In the genomic region with DNA sequence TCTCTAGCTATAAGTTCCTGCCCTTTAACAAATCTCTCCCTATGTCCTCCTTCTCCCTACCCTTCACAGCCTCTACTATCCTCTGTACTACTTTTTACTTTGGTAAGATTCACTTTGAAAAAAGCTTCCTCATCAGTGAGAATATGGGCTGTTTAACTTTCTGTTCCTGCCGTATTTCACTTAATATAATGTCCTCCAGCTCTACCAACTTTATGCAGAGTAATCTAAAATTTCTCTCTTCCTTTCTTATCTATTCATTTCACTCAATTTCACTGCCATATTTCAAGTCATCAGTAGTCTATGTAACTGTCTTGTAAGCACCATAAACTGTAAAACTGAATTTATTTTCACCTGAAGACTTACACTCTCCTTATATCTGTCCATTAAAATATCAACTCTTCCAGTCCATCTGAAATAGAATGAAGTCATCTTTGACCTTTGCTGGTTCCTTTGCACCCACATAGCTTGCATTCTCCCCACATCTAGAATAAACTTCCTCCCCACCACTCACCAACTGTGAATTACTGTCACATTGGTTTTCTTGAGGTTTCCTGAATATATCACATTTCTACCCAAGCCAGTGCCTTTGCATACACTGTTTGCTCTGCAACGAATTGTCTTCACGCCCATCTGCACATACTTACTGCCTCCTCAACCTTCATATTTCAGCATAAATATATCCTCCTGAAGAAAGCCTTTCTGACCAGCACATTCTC, we compare ENCODE assay signal across 10 cellular contexts. TPM values are rescaled to one million over a fixed set of nuclear protein-coding genes. Genes with fewer than 3 reads are reported as not detected.
DNase-seq lines count a peak whose midpoint lies in the region; ATAC-seq and TF ChIP-seq lines count a peak whose summit lies in the region.
"Had no signal": no experiment of that assay in that cellular context is flagged by ENCODE, and none has a peak within 500 bp of the region (broad histone marks: within the 10 kb centered on the region; RNA-seq: fewer than 3 reads in every experiment).

No MANE protein-coding gene starts in this region.

- H3K4me3 Mint-ChIP-seq in naive thymus-derived CD4-positive, alpha-beta T cell, result peak overlapping the region in 3 of 10 donors; percentile 1 to 70 (median 34)

- H3K79me2 ChIP-seq in Loucy (ENCODE audit: insufficient read depth, low read length), result no peaks in the 10 kb centered on the region

- H3K27me3 Mint-ChIP-seq in naive thymus-derived CD4-positive, alpha-beta T cell, result no peaks in the 10 kb centered on the region

- peaks cover 0 to 2% (median 0%) of the 10 kb centered on the region in 11 donors for H3K9me3 Mint-ChIP-seq in naive thymus-derived CD4-positive, alpha-beta T cell

- H3K9me2 ChIP-seq in Loucy (replicated peaks; ENCODE audit: low read depth, low read length), result no peaks in the 10 kb centered on the region

- H3K27ac Mint-ChIP-seq in naive thymus-derived CD4-positive, alpha-beta T cell, result peak overlapping the region in 7 of 9 donors; percentile 7 to 76 (median 34)

- peaks cover 13% of the 10 kb centered on the region for H3F3A ChIP-seq in Loucy (ENCODE audit: low read depth)

- no peak for DNase-seq in naive thymus-derived CD4-positive, alpha-beta T cell
- DNase-seq in SK-N-DZ (ENCODE audit: low spot score) (no peak), NCI-H2029 treated with DMSO at 0.1 percent for 48 hours (lab: John Stamatoyannopoulos, UW) (no peak), BE2C (no peak)
- DNase-seq in stimulated activated CD4-positive, alpha-beta T cell treated with anti-CD3 and anti-CD28 coated beads, Interleukin-4, amount 100 ng/mL, for 24 hours, result no peak
- DNase-seq: NCI-H524 treated with DMSO at 0.1 percent for 48 hours, posterior cingulate gyrus had no signal

- ATAC-seq in GM18870 (IDR thresholded peaks at IDR 0.05; ENCODE audit: unreplicated experiment) (peak; percentile 64), HG02588 (IDR thresholded peaks at IDR 0.05; ENCODE audit: unreplicated experiment) (peak; percentile 75)
- peak; percentile 79 for ATAC-seq in naive thymus-derived CD4-positive, alpha-beta T cell

- intact Hi-C loops in naive thymus-derived CD4-positive, alpha-beta T cell (cut with micrococcal nuclease), result loop anchor here (1.0 to 5.0 kb wide), 3 partner anchors 19 to 208 kb away; no protein-coding TSS in a partner anchor

- H3K4me1 Mint-ChIP-seq in naive thymus-derived CD4-positive, alpha-beta T cell, result peaks cover 15 to 36% (median 18%) of the 10 kb centered on the region in 7 donors

- H3K36me3 ChIP-seq in Loucy (ENCODE audit: insufficient read depth, low read length) (peaks cover 2% of the 10 kb centered on the region; the same call in 1 of the 2 replicates), BE2C (no peaks in the 10 kb centered on the region)
- peaks cover 0 to 8% (median 0%) of the 10 kb centered on the region in 3 experiments for H3K36me3 ChIP-seq in naive thymus-derived CD4-positive, alpha-beta T cell (ENCODE audit: control insufficient read depth in 2 of 3, insufficient read depth in 3 of 3, low read length in 3 of 3)

- H3K4me3 ChIP-seq in Loucy (ENCODE audit: low read length, poor library complexity, severe bottlenecking) (peak overlapping the region; percentile 52), BE2C (ENCODE audit: low read depth, low read length) (no peak overlapping the region)
- no peak overlapping the region for H3K4me3 ChIP-seq in naive thymus-derived CD4-positive, alpha-beta T cell (ENCODE audit: low read length)

- no peaks in the 10 kb centered on the region for H4K20me1 ChIP-seq in Loucy (ENCODE audit: insufficient read depth, low read length, poor library complexity, severe bottlenecking)

- H3K9me3 ChIP-seq in Loucy (ENCODE audit: insufficient read depth, low read depth, low read length) (no peaks in the 10 kb centered on the region), BE2C (no peaks in the 10 kb centered on the region)
- H3K9me3 ChIP-seq in naive thymus-derived CD4-positive, alpha-beta T cell (ENCODE audit: control insufficient read depth in 2 of 3, low read length in 3 of 3), result no peaks in the 10 kb centered on the region

- POLR2A ChIA-PET in naive thymus-derived CD4-positive, alpha-beta T cell (lab: Charles Lee), result no interaction called here

- H3K27me3 ChIP-seq in Loucy (ENCODE audit: insufficient read depth, low read length, poor library complexity, severe bottlenecking) (no peaks in the 10 kb centered on the region), BE2C (no peaks in the 10 kb centered on the region; the same call in 1 of the 2 replicates)
- no peaks in the 10 kb centered on the region for H3K27me3 ChIP-seq in naive thymus-derived CD4-positive, alpha-beta T cell (ENCODE audit: control insufficient read depth in 2 of 2, insufficient read depth in 2 of 2, low read length in 2 of 2)

- H3K4me1 ChIP-seq in Loucy (ENCODE audit: insufficient read depth, low read length, poor library complexity, severe bottlenecking), result peaks cover 61% of the 10 kb centered on the region
- H3K4me1 ChIP-seq in naive thymus-derived CD4-positive, alpha-beta T cell (ENCODE audit: control insufficient read depth in 2 of 2, insufficient read depth in 2 of 2, low read length in 2 of 2), result peaks cover 5 to 60% of the 10 kb centered on the region in 2 donors
- no peaks in the 10 kb centered on the region for H3K4me1 ChIP-seq in BE2C

- H2AFZ ChIP-seq in Loucy (ENCODE audit: low read length), result no peak overlapping the region

- CTCF ChIA-PET in naive thymus-derived CD4-positive, alpha-beta T cell (lab: Charles Lee), result no interaction called here

- peak overlapping the region; percentile 85 for H3K4me2 ChIP-seq in Loucy (ENCODE audit: low read depth, low read length, poor library complexity, severe bottlenecking)

- TF ChIP-seq CTCF in Loucy (conservative IDR thresholded peaks at IDR 0.05; ENCODE audit: low read length) (no peak), BE2C (IDR thresholded peaks at IDR 0.05; ENCODE audit: low read depth, low read length) (no peak)

- peak overlapping the region; percentile 57 for H3K9ac ChIP-seq in Loucy (ENCODE audit: low read depth, low read length, poor library complexity, severe bottlenecking)

- H3K27ac ChIP-seq in naive thymus-derived CD4-positive, alpha-beta T cell (ENCODE audit: low read depth, low read length), result no peak overlapping the region

- H3K36me3 Mint-ChIP-seq in naive thymus-derived CD4-positive, alpha-beta T cell, result peaks cover 11 to 28% (median 14%) of the 10 kb centered on the region in 5 donors

RNA-seq across cellular contexts. Expression of gene ARAP2, which starts 54.6 kb away (rescaled TPM):
- total RNA-seq in naive thymus-derived CD4-positive, alpha-beta T cell, result 10 to 100 TPM; 39.7 to 78.5 (median 44.7) TPM
- polyA plus RNA-seq in naive thymus-derived CD4-positive, alpha-beta T cell, result 10 to 100 TPM; 10.4 to 13.8 TPM
- 0.13 TPM in 1 of 2 replicates, not detected in the other for polyA plus RNA-seq in SK-N-DZ (2014; cell fraction: cytosol; rRNA removed)
- polyA plus RNA-seq in SK-N-DZ (2014; cell fraction: nucleus; rRNA removed), result 0.01 and 0.23 TPM in 2 replicates
- polyA plus RNA-seq in BE2C (2012; ENCODE audit: insufficient read depth, insufficient read length, low read depth), result 0.14 TPM
